In the genomic region with DNA sequence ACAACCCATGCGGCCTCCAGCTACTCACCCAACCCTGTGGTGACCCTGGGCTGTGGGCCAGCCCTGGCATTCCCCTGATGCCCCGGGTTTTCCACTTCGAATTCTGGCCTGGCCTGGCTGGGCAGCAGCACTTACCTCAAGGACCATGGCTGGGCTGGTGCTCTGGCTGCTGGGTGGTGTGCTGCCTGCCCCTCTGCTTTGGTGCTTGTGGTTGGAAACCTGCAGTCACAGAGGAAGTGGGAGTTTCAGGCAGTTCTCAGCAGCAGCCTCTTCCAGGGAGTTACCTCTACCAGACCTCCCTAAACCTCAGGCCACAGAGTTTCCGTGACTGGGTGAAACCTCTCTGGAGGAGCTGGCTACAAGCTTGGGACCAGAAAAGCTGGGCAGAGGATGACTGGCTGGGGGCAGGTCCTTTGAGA, we compare ENCODE assay signal across 8 cellular contexts. TPM values are rescaled to one million over a fixed set of nuclear protein-coding genes. Genes with fewer than 3 reads are reported as not detected.
DNase-seq lines count a peak whose midpoint lies in the region; ATAC-seq lines count a peak whose summit lies in the region.

Gene CXCR3, minus strand, starts transcription at position 209 of the 419 bp plus-strand sequence. Its CDS starts 62 bp downstream, at position 147.

- DNase-seq in T-cell = peak in 11 of 34 experiments; percentile 17 to 55 (median 38)
- peak; percentile 57 for DNase-seq in stimulated activated CD4-positive, alpha-beta T cell treated with anti-CD3 and anti-CD28 coated beads, Interleukin-2, amount 100 ng/mL, for 4 hours (ENCODE audit: low read depth)
- no peak for DNase-seq in iPS-NIHi7 (ENCODE audit: extremely low spot score)
- no peak for DNase-seq in DMS153 treated with DMSO at 0.1 percent for 48 hours (lab: John Stamatoyannopoulos, UW; ENCODE audit: unreplicated experiment)
- DNase-seq in A172 (ENCODE audit: low spot score) = no peak

- H3K9me3 Mint-ChIP-seq in T-cell = no peaks in the 10 kb centered on the region
- no peaks in the 10 kb centered on the region for H3K9me3 Mint-ChIP-seq in activated naive CD4-positive, alpha-beta T cell treated with anti-CD3 and anti-CD28 coated beads, Interleukin-2, amount 50 U/mL, for 24 hours

- no peaks in the 10 kb centered on the region for H3K27me3 Mint-ChIP-seq in T-cell
- no peaks in the 10 kb centered on the region for H3K27me3 Mint-ChIP-seq in activated naive CD4-positive, alpha-beta T cell treated with anti-CD3 and anti-CD28 coated beads, Interleukin-2, amount 50 U/mL, for 24 hours

- ATAC-seq in GM18519 (IDR thresholded peaks at IDR 0.05; ENCODE audit: low FRiP score, unreplicated experiment) = peak; percentile 66
- ATAC-seq in HG02981 (IDR thresholded peaks at IDR 0.05; ENCODE audit: unreplicated experiment) = peak; percentile 53
- peak; percentile 39 to 62 (median 54) for ATAC-seq in T-cell (replicated peaks in 1 of 4)

- peak within 1 kb of the TSS; percentile 91 to 95 for H3K27ac Mint-ChIP-seq in T-cell
- H3K27ac Mint-ChIP-seq in activated naive CD4-positive, alpha-beta T cell treated with anti-CD3 and anti-CD28 coated beads, Interleukin-2, amount 50 U/mL, for 24 hours = peak within 1 kb of the TSS; percentile 99

- CTCF ChIA-PET in T-cell (lab: Charles Lee) = interaction anchor here in 1 of 2 donors (0.7 to 1.1 kb wide), 2 partner anchors 18 to 34 kb away, joined by 4 read pairs; no protein-coding TSS in a partner anchor

- H3K36me3 Mint-ChIP-seq in T-cell = peaks cover 15% of the 10 kb centered on the region
- H3K36me3 Mint-ChIP-seq in activated naive CD4-positive, alpha-beta T cell treated with anti-CD3 and anti-CD28 coated beads, Interleukin-2, amount 50 U/mL, for 24 hours = peaks cover 13% of the 10 kb centered on the region

- peaks cover 74 to 81% (median 80%) of the 10 kb centered on the region in 3 donors for H3K4me1 Mint-ChIP-seq in T-cell
- H3K4me1 Mint-ChIP-seq in activated naive CD4-positive, alpha-beta T cell treated with anti-CD3 and anti-CD28 coated beads, Interleukin-2, amount 50 U/mL, for 24 hours = peaks cover 65% of the 10 kb centered on the region

- POLR2A ChIA-PET in T-cell (lab: Charles Lee) = no interaction called here

- peak within 1 kb of the TSS; percentile 68 to 86 (median 79) for H3K4me3 Mint-ChIP-seq in T-cell
- H3K4me3 Mint-ChIP-seq in activated naive CD4-positive, alpha-beta T cell treated with anti-CD3 and anti-CD28 coated beads, Interleukin-2, amount 50 U/mL, for 24 hours = peak within 1 kb of the TSS; percentile 81

RNA-seq across cellular contexts. Expression of gene CXCR3, which starts in this region (rescaled TPM):
- total RNA-seq in T-cell = 10 to 100 TPM; 12.5 to 41.5 (median 17.6) TPM
- total RNA-seq in A172 (2014; rRNA removed; shearing (Covaris generic)) = not detected in 2 replicates

Comparison
In these comparisons a context has a peak if more than half of its experiments do, and no peak if none do; other contexts are left out.
1. RNA of gene CXCR3 (total RNA-seq): 12.5 to 41.5 TPM in T-cell; not detected in A172; every median in the first group is over 10 times any median in the second.
2. Peak in every context shown above with its lines, with median percentiles within 50 percentile points of each other: ATAC-seq.